Comparison of ENCODE assay signal across 12 cellular contexts in genomic region chr10:95480901-95481491, GRCh38.
A peak's percentile ranks its signal among the peaks of the same experiment; 100 is the strongest.
DNase-seq lines count a peak whose midpoint lies in the region; ATAC-seq and TF ChIP-seq lines count a peak whose summit lies in the region.
"Had no signal": no experiment of that assay in that cellular context is flagged by ENCODE, and none has a peak within 500 bp of the region (broad histone marks: within the 10 kb centered on the region; RNA-seq: fewer than 3 reads in every experiment).

No MANE protein-coding gene starts in this region.

- H3K27me3 ChIP-seq in esophagus squamous epithelium, result no peaks in the 10 kb centered on the region
- peaks cover 3% of the 10 kb centered on the region for H3K27me3 ChIP-seq in CD8-positive, alpha-beta T cell (ENCODE audit: insufficient read depth, low read length)

- no peaks in the 10 kb centered on the region for H3K36me3 Mint-ChIP-seq in nephron (ENCODE audit: low read depth)
- no peaks in the 10 kb centered on the region for H3K36me3 Mint-ChIP-seq in CD8-positive, alpha-beta T cell

- WGBS in esophagus squamous epithelium, 2 donors, result 54 to 66% methylated on average over 4 of the region's 4 CpGs

- H3K27me3 Mint-ChIP-seq in nephron (ENCODE audit: low read depth), result no peaks in the 10 kb centered on the region
- no peaks in the 10 kb centered on the region for H3K27me3 Mint-ChIP-seq in CD8-positive, alpha-beta T cell (ENCODE audit: low read depth)

- peaks cover 56% of the 10 kb centered on the region for H3K4me1 Mint-ChIP-seq in nephron
- H3K4me1 Mint-ChIP-seq in CD8-positive, alpha-beta T cell (ENCODE audit: low read depth), result no peaks in the 10 kb centered on the region

- peaks cover 0 to 62% (median 22%) of the 10 kb centered on the region in 3 donors for H3K4me1 ChIP-seq in esophagus squamous epithelium
- H3K4me1 ChIP-seq in CD8-positive, alpha-beta T cell (ENCODE audit: insufficient read depth, low read length), result no peaks in the 10 kb centered on the region

- no peak for ATAC-seq in CD8-positive, alpha-beta T cell
- ATAC-seq in GM21360 (IDR thresholded peaks at IDR 0.05; ENCODE audit: unreplicated experiment) (no peak), GM19324 (IDR thresholded peaks at IDR 0.05; ENCODE audit: low FRiP score, unreplicated experiment) (no peak)

- POLR2A ChIA-PET in CD8-positive, alpha-beta T cell (lab: Charles Lee), result no interaction called here

- intact Hi-C loops in esophagus squamous epithelium (cut with DNase I), result no loop called here
- intact Hi-C loops in CD8-positive, alpha-beta T cell (cut with DNase I, micrococcal nuclease), result no loop called here

- peak; percentile 51 for DNase-seq in COLO668 (lab: John Stamatoyannopoulos, UW; ENCODE audit: unreplicated experiment)
- DNase-seq in NCI-H510A (lab: John Stamatoyannopoulos, UW), result peak; percentile 83
- no peak for DNase-seq in esophagus squamous epithelium (lab: John Stamatoyannopoulos, UW)
- no peak for DNase-seq in CD8-positive, alpha-beta T cell
- no peak for DNase-seq in amniotic stem cell (lab: John Stamatoyannopoulos, UW)
- DNase-seq: activated effector memory CD4-positive, alpha-beta T cell treated with anti-CD3 and anti-CD28 coated beads, Interleukin-2, amount 50 U/mL, for 16 hours; AML-193; islet precursor cell; WERI-Rb-1 had no signal

- CTCF ChIA-PET in CD8-positive, alpha-beta T cell (lab: Charles Lee), result no interaction called here

- no peak overlapping the region for H3K4me3 ChIP-seq in esophagus squamous epithelium
- H3K4me3 ChIP-seq in CD8-positive, alpha-beta T cell (ENCODE audit: low read depth, low read length), result no peak overlapping the region

- H3K27ac ChIP-seq in esophagus squamous epithelium, result peak overlapping the region; percentile 33 to 92 (median 82)
- no peak overlapping the region for H3K27ac ChIP-seq in CD8-positive, alpha-beta T cell (ENCODE audit: low read depth, low read length)
- H3K27ac ChIP-seq: WERI-Rb-1 had no signal

- H3K27ac Mint-ChIP-seq in nephron, result peak overlapping the region; percentile 1 to 19 (median 7)
- no peak overlapping the region for H3K27ac Mint-ChIP-seq in CD8-positive, alpha-beta T cell

- H3K9me3 Mint-ChIP-seq in nephron, result no peaks in the 10 kb centered on the region
- no peaks in the 10 kb centered on the region for H3K9me3 Mint-ChIP-seq in CD8-positive, alpha-beta T cell

- no peak for TF ChIP-seq CTCF in esophagus squamous epithelium (IDR thresholded peaks at IDR 0.05)
- no peak for TF ChIP-seq CTCF in nephron (IDR thresholded peaks at IDR 0.05; ENCODE audit: unreplicated experiment in 3 of 3)
- no peak for TF ChIP-seq CTCF in CD8-positive, alpha-beta T cell (IDR thresholded peaks at IDR 0.05)

- no peak overlapping the region for H3K4me3 Mint-ChIP-seq in nephron
- H3K4me3 Mint-ChIP-seq in CD8-positive, alpha-beta T cell, result no peak overlapping the region

- no peaks in the 10 kb centered on the region for H3K36me3 ChIP-seq in esophagus squamous epithelium
- no peaks in the 10 kb centered on the region for H3K36me3 ChIP-seq in CD8-positive, alpha-beta T cell (ENCODE audit: insufficient read depth, low read length)
- H3K36me3 ChIP-seq: WERI-Rb-1 had no signal

- H3K9me3 ChIP-seq in esophagus squamous epithelium, result no peaks in the 10 kb centered on the region
- H3K9me3 ChIP-seq in CD8-positive, alpha-beta T cell (ENCODE audit: low read length), result no peaks in the 10 kb centered on the region

- no peak for TF ChIP-seq POLR2A in esophagus squamous epithelium (IDR thresholded peaks at IDR 0.05)

Comparison
In these comparisons a context has a peak if more than half of its experiments do, and no peak if none do; other contexts are left out.
1. DNase-seq: peak in COLO668 (single experiment) and NCI-H510A (single experiment); none in esophagus squamous epithelium (single experiment), CD8-positive, alpha-beta T cell (0 of 7) and amniotic stem cell (single experiment).